ENCODE assay signal across 25 cellular contexts in the genomic region with DNA sequence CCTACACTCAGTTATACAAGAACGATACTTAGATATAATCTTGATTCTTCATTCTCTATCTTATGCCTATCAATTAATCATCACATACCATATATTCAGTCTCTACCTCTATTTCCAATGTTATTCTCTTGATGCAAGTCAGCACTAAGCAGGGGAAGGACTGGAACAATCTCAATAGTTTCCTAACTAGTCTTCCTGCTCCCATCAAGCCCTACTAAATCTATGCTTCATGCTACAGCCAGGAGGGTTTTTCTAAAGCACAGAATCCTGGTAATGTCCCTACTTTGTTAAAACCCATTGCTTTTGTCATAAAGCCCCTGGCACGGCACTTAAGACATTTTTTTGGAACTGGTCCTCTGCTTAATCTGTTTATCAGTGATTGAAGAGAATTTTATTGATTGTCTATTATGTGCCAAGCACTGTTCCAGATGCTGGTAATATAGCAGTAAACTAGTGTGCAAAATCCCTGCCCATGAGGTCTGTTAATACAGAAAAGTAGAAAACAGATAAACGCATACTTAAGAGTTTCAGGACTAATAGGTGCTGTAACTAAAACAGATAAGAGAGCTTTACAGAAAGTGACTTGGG.
"Had no signal": no experiment of that assay in that cellular context is flagged by ENCODE, and none has a peak within 500 bp of the region (broad histone marks: within the 10 kb centered on the region; RNA-seq: fewer than 3 reads in every experiment).

No MANE protein-coding gene starts in this region.

- H3K36me3 ChIP-seq: esophagus squamous epithelium, heart right ventricle, lower lobe of right lung, neural progenitor cell, right lobe of liver, transverse colon, vagina had no signal

- H3K4me1 Mint-ChIP-seq: immature natural killer cell; naive B cell; stimulated activated naive B cell treated with anti-CD40 and anti-IgM and Interleukin-4, amounts not matched to agents 10 μg/mL and 1 μg/mL and 100 μg/mL, for 72 hours had no signal

- H3K36me3 Mint-ChIP-seq: naive B cell; natural killer cell treated with Interleukin-12 subunit alpha and Interleukin-12 subunit beta and Interleukin-15 and Interleukin-18, amount 100 ng/mL, for 72 hours; neural progenitor cell; stimulated activated naive B cell treated with anti-CD40 and anti-IgM and Interleukin-4, amounts not matched to agents 10 μg/mL and 1 μg/mL and 100 μg/mL, for 72 hours had no signal

- H3K4me3 ChIP-seq: esophagus squamous epithelium, heart right ventricle, lower lobe of right lung, mucosa of descending colon, neural progenitor cell, right lobe of liver, transverse colon, vagina had no signal

- H3K27me3 Mint-ChIP-seq: effector memory CD8-positive, alpha-beta T cell; naive B cell; natural killer cell treated with Interleukin-12 subunit alpha and Interleukin-12 subunit beta and Interleukin-15 and Interleukin-18, amount 100 ng/mL, for 72 hours; stimulated activated naive B cell treated with anti-CD40 and anti-IgM and Interleukin-4, amounts not matched to agents 10 μg/mL and 1 μg/mL and 100 μg/mL, for 72 hours; stimulated activated naive CD8-positive, alpha-beta T cell treated with anti-CD3 and anti-CD28 coated beads, Interleukin-15, Interleukin-2, amounts not matched to agents 100 ng/mL and 50 ng/mL, for 24 hours had no signal

- H3K4me3 Mint-ChIP-seq: effector memory CD8-positive, alpha-beta T cell; immature natural killer cell; naive B cell; natural killer cell treated with Interleukin-12 subunit alpha and Interleukin-12 subunit beta and Interleukin-15 and Interleukin-18, amount 100 ng/mL, for 72 hours; neural progenitor cell; stimulated activated naive B cell treated with anti-CD40 and anti-IgM and Interleukin-4, amounts not matched to agents 10 μg/mL and 1 μg/mL and 100 μg/mL, for 72 hours; stimulated activated naive CD8-positive, alpha-beta T cell treated with anti-CD3 and anti-CD28 coated beads, Interleukin-15, Interleukin-2, amounts not matched to agents 100 ng/mL and 50 ng/mL, for 24 hours had no signal

- H3K27ac ChIP-seq: esophagus squamous epithelium, heart right ventricle, lower lobe of right lung, neural progenitor cell, right lobe of liver, transverse colon, vagina had no signal

- H3K27ac Mint-ChIP-seq: effector memory CD8-positive, alpha-beta T cell; immature natural killer cell; natural killer cell treated with Interleukin-12 subunit alpha and Interleukin-12 subunit beta and Interleukin-15 and Interleukin-18, amount 100 ng/mL, for 72 hours; neural progenitor cell; stimulated activated naive B cell treated with anti-CD40 and anti-IgM and Interleukin-4, amounts not matched to agents 10 μg/mL and 1 μg/mL and 100 μg/mL, for 72 hours; stimulated activated naive CD8-positive, alpha-beta T cell treated with anti-CD3 and anti-CD28 coated beads, Interleukin-15, Interleukin-2, amounts not matched to agents 100 ng/mL and 50 ng/mL, for 24 hours had no signal

- H3K27me3 ChIP-seq: esophagus squamous epithelium, heart right ventricle, neural progenitor cell, right lobe of liver, transverse colon, vagina had no signal

- H3K9me3 Mint-ChIP-seq: effector memory CD8-positive, alpha-beta T cell; naive B cell; neural progenitor cell; stimulated activated naive B cell treated with anti-CD40 and anti-IgM and Interleukin-4, amounts not matched to agents 10 μg/mL and 1 μg/mL and 100 μg/mL, for 72 hours; stimulated activated naive CD8-positive, alpha-beta T cell treated with anti-CD3 and anti-CD28 coated beads, Interleukin-15, Interleukin-2, amounts not matched to agents 100 ng/mL and 50 ng/mL, for 24 hours had no signal

- DNase-seq: cortex of kidney; effector memory CD8-positive, alpha-beta T cell; erythroblast; esophagus squamous epithelium; glutamatergic neuron; heart right ventricle; hippocampal formation; immature natural killer cell; islet precursor cell; kidney glomerular epithelial cell; left ventricle myocardium superior; lower lobe of right lung; mucosa of descending colon; naive B cell; nucleus accumbens; posterior cingulate gyrus; right lobe of liver; stimulated activated CD4-positive, alpha-beta T cell treated with anti-CD3 and anti-CD28 coated beads, Interleukin-15, amount 100 ng/mL, for 24 hours; stimulated activated CD4-positive, alpha-beta T cell treated with anti-CD3 and anti-CD28 coated beads, Interleukin-2, amount 100 ng/mL, for 48 hours; stimulated activated naive B cell treated with anti-CD40 and anti-IgM and Interleukin-4, amounts not matched to agents 10 μg/mL and 1 μg/mL and 100 μg/mL, for 72 hours; transverse colon had no signal

- H3K4me1 ChIP-seq: lower lobe of right lung, neural progenitor cell, right lobe of liver, transverse colon, vagina had no signal

- H3K9me3 ChIP-seq: esophagus squamous epithelium, heart right ventricle, lower lobe of right lung, mucosa of descending colon, right lobe of liver, transverse colon, vagina had no signal

- H3K4me2 ChIP-seq: neural progenitor cell had no signal

- H3K9ac ChIP-seq: neural progenitor cell had no signal

- H2AFZ ChIP-seq: neural progenitor cell had no signal
